Comparison of ENCODE assay signal across 1 cellular context in the genomic region with DNA sequence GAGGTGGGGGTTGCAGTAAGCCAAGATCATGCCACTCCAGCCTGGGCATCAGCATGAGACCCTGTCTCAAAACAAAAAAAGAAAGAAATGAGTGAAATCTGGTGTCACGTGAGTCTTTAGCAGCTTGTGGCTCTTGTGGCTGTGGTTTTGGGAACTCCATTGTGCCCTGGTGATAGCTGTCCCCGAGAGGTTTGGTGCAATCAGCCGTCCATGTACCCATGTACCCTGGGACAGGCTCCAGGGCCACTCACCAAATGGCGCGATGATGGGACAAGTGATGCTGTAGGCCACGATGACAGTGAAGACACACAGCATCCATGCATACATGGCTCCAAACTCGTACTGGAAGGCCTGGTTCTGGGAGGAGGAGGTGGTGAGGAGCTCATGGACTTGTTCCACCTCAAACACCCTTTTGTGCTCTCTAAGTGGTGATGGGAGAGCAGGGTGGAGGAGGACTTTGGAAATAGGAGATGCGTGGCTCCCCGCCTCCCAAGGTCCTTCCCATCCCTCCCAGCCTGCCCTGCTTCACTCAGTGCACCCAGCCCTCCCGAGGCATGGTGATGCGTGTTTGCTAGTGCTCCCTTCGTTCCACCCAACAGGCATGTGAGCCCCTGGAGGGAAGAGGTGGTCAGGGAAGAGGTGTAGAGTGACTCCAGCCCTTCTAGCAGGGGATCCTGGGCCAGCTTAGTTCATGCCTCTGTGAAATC.
TF ChIP-seq lines count a peak whose summit lies in the region.

No MANE protein-coding gene starts in this region.

TF ChIP-seq in SK-N-SH, 30 proteins besides CTCF, POLR2A, EP300 and RAD21:
- TF ChIP-seq RCOR1 (IDR thresholded peaks at IDR 0.05; ENCODE audit: low read length) (no peak), MEF2A (IDR thresholded peaks at IDR 0.05; ENCODE audit: borderline replicate concordance, low read depth) (no peak), IRF3 (IDR thresholded peaks at IDR 0.05; ENCODE audit: low read depth, low read length) (no peak), ZBTB33 (IDR thresholded peaks at IDR 0.05; ENCODE audit: borderline replicate concordance, low read depth) (no peak), RXRA (IDR thresholded peaks at IDR 0.05; ENCODE audit: borderline replicate concordance, low read depth) (no peak), FOXJ3 (CRISPR knock-in tag; IDR thresholded peaks at IDR 0.05) (no peak), USF1 (IDR thresholded peaks at IDR 0.05; ENCODE audit: borderline replicate concordance, low read depth) (no peak), SIN3A (IDR thresholded peaks at IDR 0.05; ENCODE audit: borderline replicate concordance, low read depth, low read length) (no peak), TEAD4 (IDR thresholded peaks at IDR 0.05; ENCODE audit: borderline replicate concordance, insufficient read depth) (no peak), GABPA (IDR thresholded peaks at IDR 0.05; ENCODE audit: low read depth) (no peak), EZH2phosphoT487 (IDR thresholded peaks at IDR 0.05; ENCODE audit: borderline replicate concordance, low read depth) (no peak), TAF1 (IDR thresholded peaks at IDR 0.05; ENCODE audit: borderline replicate concordance, low read depth, low read length) (no peak), FOSL2 (IDR thresholded peaks at IDR 0.05; ENCODE audit: borderline replicate concordance, low read depth) (no peak)
- TF ChIP-seq, protein P1, sequence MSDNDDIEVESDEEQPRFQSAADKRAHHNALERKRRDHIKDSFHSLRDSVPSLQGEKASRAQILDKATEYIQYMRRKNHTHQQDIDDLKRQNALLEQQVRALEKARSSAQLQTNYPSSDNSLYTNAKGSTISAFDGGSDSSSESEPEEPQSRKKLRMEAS (IDR thresholded peaks at IDR 0.05; ENCODE audit: low read depth): no peak
TF ChIP-seq in SK-N-SH: peak in this region for 0.
